Comparison of ENCODE assay signal across 12 cellular contexts in the genomic region with DNA sequence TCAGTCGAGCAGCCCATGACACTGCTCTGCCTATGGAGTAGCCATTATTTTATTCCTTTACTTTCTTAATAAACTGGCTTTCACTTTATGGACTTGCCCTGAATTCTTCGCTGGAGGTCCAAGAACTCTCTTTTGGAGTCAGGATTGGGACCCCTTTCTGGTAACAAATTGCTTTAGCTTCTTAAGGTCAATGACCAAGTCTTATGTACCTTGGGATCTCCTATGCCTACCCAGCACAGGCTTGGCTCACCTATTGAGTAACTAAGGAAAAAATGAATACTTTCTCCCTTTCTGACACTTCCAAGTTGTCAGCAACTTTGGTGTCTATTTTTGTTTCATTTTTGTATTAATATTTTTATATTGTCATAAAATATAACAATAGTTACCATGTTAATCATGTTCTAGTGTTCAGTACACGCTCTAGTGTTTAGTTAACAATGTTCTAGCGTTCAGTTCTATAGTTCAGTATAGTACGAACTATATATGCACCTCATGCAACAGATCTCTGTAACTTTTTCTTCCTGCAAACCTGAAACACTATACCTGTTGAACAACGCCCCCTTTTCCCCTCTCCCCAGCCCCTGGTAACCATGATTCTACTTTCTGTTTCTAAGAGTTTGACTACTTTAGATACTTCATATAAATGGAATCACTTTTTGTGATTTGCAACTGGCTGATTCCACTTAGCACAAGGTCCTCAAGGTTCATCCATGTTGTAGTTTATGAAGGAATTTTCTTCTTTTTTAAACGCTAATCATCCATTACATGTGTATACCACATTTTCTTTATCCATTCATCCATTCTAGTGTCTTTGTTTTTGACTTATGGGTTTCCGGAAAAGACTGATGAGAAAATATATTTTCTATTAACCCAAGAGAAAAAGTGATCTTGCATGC. TPM values are rescaled to one million over a fixed set of nuclear protein-coding genes. Genes with fewer than 3 reads are reported as not detected.
DNase-seq lines count a peak whose midpoint lies in the region; ATAC-seq and TF ChIP-seq lines count a peak whose summit lies in the region.
"Had no signal": no experiment of that assay in that cellular context is flagged by ENCODE, and none has a peak within 500 bp of the region (broad histone marks: within the 10 kb centered on the region; RNA-seq: fewer than 3 reads in every experiment).

No MANE protein-coding gene starts in this region.

- no peak overlapping the region for H3K27ac ChIP-seq in PC-3 (ENCODE audit: low read length)
- peak overlapping the region; percentile 48 to 99 (median 94) for H3K27ac ChIP-seq in esophagus muscularis mucosa (replicated peaks in 1 of 4)
- H3K27ac ChIP-seq in rectal smooth muscle tissue (ENCODE audit: low read depth, low read length): peak overlapping the region; percentile 96
- H3K27ac ChIP-seq in thyroid gland: no peak overlapping the region
- H3K27ac ChIP-seq: 22Rv1 had no signal

- H3K4me1 ChIP-seq in PC-3 (ENCODE audit: insufficient read depth, low read length) (peaks cover 28% of the 10 kb centered on the region), esophagus muscularis mucosa (peaks cover 20 to 73% (median 56%) of the 10 kb centered on the region in 4 donors), rectal smooth muscle tissue (ENCODE audit: control insufficient read depth, insufficient read depth, low read length) (peaks cover 11% of the 10 kb centered on the region), thyroid gland (peaks cover 20 to 32% of the 10 kb centered on the region in 2 donors)

- no peaks in the 10 kb centered on the region for H3F3A ChIP-seq in PC-3 (ENCODE audit: low read length, unreplicated experiment)

- H3K4me2 ChIP-seq in PC-3 (ENCODE audit: low read length): 0 out of 2 replicates have a peak overlapping the region, but pooled peaks have one; percentile 2

- no peaks in the 10 kb centered on the region for H3K27me3 ChIP-seq in PC-3 (ENCODE audit: low read length)
- no peaks in the 10 kb centered on the region for H3K27me3 ChIP-seq in esophagus muscularis mucosa
- no peaks in the 10 kb centered on the region for H3K27me3 ChIP-seq in rectal smooth muscle tissue (ENCODE audit: control insufficient read depth, insufficient read depth, low read length)
- no peaks in the 10 kb centered on the region for H3K27me3 ChIP-seq in thyroid gland

- H3K4me3 ChIP-seq in PC-3 (ENCODE audit: low read length) (no peak overlapping the region), esophagus muscularis mucosa (no peak overlapping the region), rectal smooth muscle tissue (ENCODE audit: low read length) (no peak overlapping the region), thyroid gland (replicated peaks in 1 of 3) (no peak overlapping the region)

- no peaks in the 10 kb centered on the region for H3K36me3 ChIP-seq in PC-3 (ENCODE audit: low read depth, low read length)
- H3K36me3 ChIP-seq in esophagus muscularis mucosa: no peaks in the 10 kb centered on the region
- H3K36me3 ChIP-seq in rectal smooth muscle tissue (ENCODE audit: control insufficient read depth, insufficient read depth, low read length): no peaks in the 10 kb centered on the region
- no peaks in the 10 kb centered on the region for H3K36me3 ChIP-seq in thyroid gland

- ATAC-seq in PC-3: no peak
- ATAC-seq: stimulated activated naive B cell treated with anti-CD40 and anti-IgM and Interleukin-4, amounts not matched to agents 10 μg/mL and 1 μg/mL and 100 μg/mL, for 72 hours had no signal

- H4K20me1 ChIP-seq in PC-3 (ENCODE audit: low read length): no peaks in the 10 kb centered on the region

- H3K9me3 ChIP-seq in PC-3 (ENCODE audit: low read length) (no peaks in the 10 kb centered on the region), esophagus muscularis mucosa (no peaks in the 10 kb centered on the region), thyroid gland (no peaks in the 10 kb centered on the region)

- intact Hi-C loops in PC-3 (cut with micrococcal nuclease): loop anchor here (2.0 to 10.0 kb wide), 6 partner anchors 17 to 175 kb away; a partner anchor contains a TSS
- intact Hi-C loops in esophagus muscularis mucosa (cut with DNase I): loop anchor here (2.0 to 5.0 kb wide), 2 partner anchors 63 to 82 kb away; a partner anchor contains a TSS
- intact Hi-C loops in thyroid gland (cut with DNase I): loop anchor here (10.0 kb wide), 1 partner anchor 65 kb away; no protein-coding TSS in a partner anchor

- no TSS peak for BruUV-seq in PC-3 (replicated peaks; lab: Mats Ljungman, UMichigan)

- H3K9me2 ChIP-seq in PC-3 (replicated peaks; ENCODE audit: low read length): no peaks in the 10 kb centered on the region

- no peak for TF ChIP-seq POLR2A in esophagus muscularis mucosa (IDR thresholded peaks at IDR 0.05; ENCODE audit: low read depth)
- no peak for TF ChIP-seq POLR2A in thyroid gland (IDR thresholded peaks at IDR 0.05)

- peaks cover 12% of the 10 kb centered on the region; the same call in 1 of the 2 replicates for H3K79me2 ChIP-seq in PC-3 (ENCODE audit: low read length)

- no peak overlapping the region for H3K9ac ChIP-seq in PC-3 (ENCODE audit: low read length)
- no peak overlapping the region for H3K9ac ChIP-seq in rectal smooth muscle tissue (ENCODE audit: low read length)

- no peak overlapping the region for H2AFZ ChIP-seq in PC-3 (ENCODE audit: low read length)

- POLR2A ChIA-PET in PC-3 (lab: Charles Lee; ENCODE audit: unreplicated experiment): no interaction called here

- CTCF ChIA-PET in PC-3 (lab: Charles Lee): no interaction called here

- TF ChIP-seq CTCF in PC-3 (conservative IDR thresholded peaks at IDR 0.05; ENCODE audit: low read depth, low read length) (no peak), esophagus muscularis mucosa (IDR thresholded peaks at IDR 0.05) (no peak), thyroid gland (IDR thresholded peaks at IDR 0.05) (no peak)

- DNase-seq in DMS 273 (lab: John Stamatoyannopoulos, UW; ENCODE audit: unreplicated experiment) (peak; percentile 13), DMS 273 treated with DMSO at 0.1 percent for 48 hours (lab: John Stamatoyannopoulos, UW) (no peak), PC-3 (no peak), esophagus muscularis mucosa (ENCODE audit: extremely low spot score) (no peak), occipital lobe (lab: John Stamatoyannopoulos, UW) (no peak), OCI-M2 (lab: John Stamatoyannopoulos, UW; ENCODE audit: unreplicated experiment) (no peak), thyroid gland (no peak)
- DNase-seq: KG1; NCI-H446; stimulated activated naive B cell treated with anti-CD40 and anti-IgM and Interleukin-4, amounts not matched to agents 10 μg/mL and 1 μg/mL and 100 μg/mL, for 72 hours had no signal

- TF ChIP-seq EP300 in esophagus muscularis mucosa (IDR thresholded peaks at IDR 0.05): no peak

- WGBS in esophagus muscularis mucosa: 94% methylated on average over 8 of the region's 8 CpGs
- WGBS in thyroid gland, 2 donors: 94 to 95% methylated on average over 8 of the region's 8 CpGs

RNA-seq across cellular contexts. Expression of a gene that starts 1.8 kb away (rescaled TPM):
- total RNA-seq in PC-3 (2014; rRNA removed) (14.2 and 16.3 TPM in 2 replicates), esophagus muscularis mucosa (100 to 1,000 TPM in 1 of 4 donors, 10 to 100 TPM in 3; 72.9 to 165 (median 89.2) TPM), occipital lobe (348 TPM), thyroid gland (10 to 100 TPM; 58.7 to 85.7 (median 68.0) TPM)

RNA-seq across cellular contexts. Expression of a gene that starts 46.6 kb away (rescaled TPM):
- not detected in 2 replicates for total RNA-seq in PC-3 (2014; rRNA removed)
- not detected for total RNA-seq in esophagus muscularis mucosa
- total RNA-seq in occipital lobe: 0.78 TPM
- not detected for total RNA-seq in thyroid gland

Comparison
In these comparisons a context has a peak if more than half of its experiments do, and no peak if none do; other contexts are left out.
1. H3K27ac ChIP-seq: peak in esophagus muscularis mucosa (4 of 4) and rectal smooth muscle tissue (single experiment); none in PC-3 (single experiment) and thyroid gland (0 of 3).